Comparison of ENCODE assay signal across 11 cellular contexts in genomic region chr6:112503210-112503609, GRCh38.
DNase-seq lines count a peak whose midpoint lies in the region; ATAC-seq and TF ChIP-seq lines count a peak whose summit lies in the region.
"Had no signal": no experiment of that assay in that cellular context is flagged by ENCODE, and none has a peak within 500 bp of the region (broad histone marks: within the 10 kb centered on the region; RNA-seq: fewer than 3 reads in every experiment).

No MANE protein-coding gene starts in this region.

- ATAC-seq in heart right ventricle (no peak), GM19023 (IDR thresholded peaks at IDR 0.05; ENCODE audit: unreplicated experiment) (no peak)

- peaks cover 6% of the 10 kb centered on the region for H3K9me3 Mint-ChIP-seq in neural crest cell
- H3K9me3 Mint-ChIP-seq: activated CD4-positive, alpha-beta T cell treated with anti-CD3 and anti-CD28 coated beads, Interleukin-2, amount 10 ng/mL, durations not matched to agents 24 days and 14 days had no signal

- no peak overlapping the region for H3K27ac ChIP-seq in effector memory CD4-positive, alpha-beta T cell (ENCODE audit: insufficient read depth, low read length, poor library complexity, severe bottlenecking)
- H3K27ac ChIP-seq in heart right ventricle: no peak overlapping the region

- H3K4me1 ChIP-seq in endocrine pancreas (ENCODE audit: control insufficient read depth, insufficient read depth, low read length) (no peaks in the 10 kb centered on the region), heart right ventricle (peaks cover 0 to 13% (median 0%) of the 10 kb centered on the region in 9 donors)
- no peaks in the 10 kb centered on the region for H3K4me1 ChIP-seq in effector memory CD4-positive, alpha-beta T cell (ENCODE audit: control insufficient read depth, insufficient read depth, low read length, poor library complexity, severe bottlenecking)

- no peaks in the 10 kb centered on the region for H3K27me3 ChIP-seq in endocrine pancreas (ENCODE audit: control insufficient read depth, insufficient read depth, low read length)
- H3K27me3 ChIP-seq in effector memory CD4-positive, alpha-beta T cell (replicated peaks; ENCODE audit: control insufficient read depth, insufficient read depth, low read length, poor library complexity, severe bottlenecking): no peaks in the 10 kb centered on the region
- no peaks in the 10 kb centered on the region for H3K27me3 ChIP-seq in heart right ventricle
- H3K27me3 ChIP-seq: BE2C had no signal

- WGBS in heart right ventricle, 2 donors: 81 to 83% methylated on average over 4 of the region's 4 CpGs

- TF ChIP-seq CTCF in neural crest cell (conservative IDR thresholded peaks at IDR 0.05) (no peak), heart right ventricle (IDR thresholded peaks at IDR 0.05) (no peak)

- no peak overlapping the region for H3K9ac ChIP-seq in endocrine pancreas (ENCODE audit: control insufficient read depth, insufficient read depth, low read length)

- peaks cover 7% of the 10 kb centered on the region for H3K36me3 Mint-ChIP-seq in neural crest cell (ENCODE audit: low read depth)

- no peaks in the 10 kb centered on the region for H3K9me3 ChIP-seq in endocrine pancreas (ENCODE audit: control insufficient read depth, low read length)
- no peaks in the 10 kb centered on the region for H3K9me3 ChIP-seq in effector memory CD4-positive, alpha-beta T cell (ENCODE audit: control insufficient read depth, low read length)
- no peaks in the 10 kb centered on the region for H3K9me3 ChIP-seq in heart right ventricle
- H3K9me3 ChIP-seq: BE2C had no signal

- peaks cover 79% of the 10 kb centered on the region for H3K4me1 Mint-ChIP-seq in neural crest cell
- H3K4me1 Mint-ChIP-seq: activated CD4-positive, alpha-beta T cell treated with anti-CD3 and anti-CD28 coated beads, Interleukin-2, amount 10 ng/mL, durations not matched to agents 24 days and 14 days had no signal

- H3K27ac Mint-ChIP-seq in neural crest cell (ENCODE audit: unreplicated experiment): peak overlapping the region; percentile 97
- H3K27ac Mint-ChIP-seq: activated CD4-positive, alpha-beta T cell treated with anti-CD3 and anti-CD28 coated beads, Interleukin-2, amount 10 ng/mL, durations not matched to agents 24 days and 14 days had no signal

- H3K36me3 ChIP-seq in endocrine pancreas (ENCODE audit: control insufficient read depth, insufficient read depth, low read length) (no peaks in the 10 kb centered on the region), heart right ventricle (no peaks in the 10 kb centered on the region)
- H3K36me3 ChIP-seq in effector memory CD4-positive, alpha-beta T cell (ENCODE audit: control insufficient read depth, insufficient read depth, low read length): no peaks in the 10 kb centered on the region
- H3K36me3 ChIP-seq: BE2C had no signal

- intact Hi-C loops in heart right ventricle (cut with DNase I): no loop called here

- H3K4me3 Mint-ChIP-seq in neural crest cell: peak overlapping the region; percentile 81
- H3K4me3 Mint-ChIP-seq: activated CD4-positive, alpha-beta T cell treated with anti-CD3 and anti-CD28 coated beads, Interleukin-2, amount 10 ng/mL, durations not matched to agents 24 days and 14 days had no signal

- H3K4me3 ChIP-seq in endocrine pancreas (ENCODE audit: control insufficient read depth, insufficient read depth, low read length): peak overlapping the region; percentile 42
- no peak overlapping the region for H3K4me3 ChIP-seq in effector memory CD4-positive, alpha-beta T cell (ENCODE audit: insufficient read depth, low read depth, low read length, poor library complexity, severe bottlenecking)
- H3K4me3 ChIP-seq in heart right ventricle: no peak overlapping the region

- H3K27me3 Mint-ChIP-seq in neural crest cell (ENCODE audit: low read depth): no peaks in the 10 kb centered on the region
- H3K27me3 Mint-ChIP-seq: activated CD4-positive, alpha-beta T cell treated with anti-CD3 and anti-CD28 coated beads, Interleukin-2, amount 10 ng/mL, durations not matched to agents 24 days and 14 days had no signal

- DNase-seq in ELF-1 (ENCODE audit: low read depth, low spot score): peak; percentile 30
- DNase-seq in NCI-H526 treated with DMSO at 0.1 percent for 48 hours (lab: John Stamatoyannopoulos, UW): peak; percentile 91
- peak; percentile 48 for DNase-seq in neural crest cell (ENCODE audit: low read depth, low spot score)
- DNase-seq in effector memory CD4-positive, alpha-beta T cell: no peak
- DNase-seq in heart right ventricle: no peak
- DNase-seq in NCI-H2107 treated with DMSO at 0.1 percent for 48 hours (lab: John Stamatoyannopoulos, UW; ENCODE audit: unreplicated experiment): no peak
- DNase-seq: activated CD4-positive, alpha-beta T cell treated with anti-CD3 and anti-CD28 coated beads, Interleukin-2, amount 10 ng/mL, durations not matched to agents 24 days and 14 days; BE2C; NCI-H774 had no signal

Comparison
In these comparisons a context has a peak if more than half of its experiments do, and no peak if none do; other contexts are left out.
1. DNase-seq: peak in ELF-1 (single experiment), NCI-H526 treated with DMSO at 0.1 percent for 48 hours (single experiment) and neural crest cell (single experiment); none in effector memory CD4-positive, alpha-beta T cell (0 of 3), heart right ventricle (0 of 2) and NCI-H2107 treated with DMSO at 0.1 percent for 48 hours (single experiment).